ENCODE assay signal across 8 cellular contexts in genomic region chr7:106109521-106110237, GRCh38. TPM values are rescaled to one million over a fixed set of nuclear protein-coding genes. Genes with fewer than 3 reads are reported as not detected.
A peak's percentile ranks its signal among the peaks of the same experiment; 100 is the strongest.
DNase-seq lines count a peak whose midpoint lies in the region; ATAC-seq and TF ChIP-seq lines count a peak whose summit lies in the region.

No MANE protein-coding gene starts in this region.

- ATAC-seq in GM18502 (IDR thresholded peaks at IDR 0.05; ENCODE audit: poor library complexity, unreplicated experiment), result no peak

- TF ChIP-seq CTCF in DOHH2 (IDR thresholded peaks at IDR 0.05; ENCODE audit: low read depth, low read length, poor library complexity, severe bottlenecking), result no peak
- no peak for TF ChIP-seq CTCF in NB4 (IDR thresholded peaks at IDR 0.05; ENCODE audit: low read depth, low read length)
- no peak for TF ChIP-seq CTCF in epithelial cell of esophagus (IDR thresholded peaks at IDR 0.05; ENCODE audit: insufficient read depth, low read depth, low read length, missing control alignments)

- H3K9me3 ChIP-seq in DOHH2 (ENCODE audit: control insufficient read depth, insufficient read depth, low read length), result no peaks in the 10 kb centered on the region

- H3K4me1 ChIP-seq in DOHH2 (ENCODE audit: control insufficient read depth, low read length), result peaks cover 78% of the 10 kb centered on the region
- H3K4me1 ChIP-seq in rectal smooth muscle tissue (ENCODE audit: control insufficient read depth, insufficient read depth, low read length), result peaks cover 20% of the 10 kb centered on the region

- H3K36me3 ChIP-seq in DOHH2 (ENCODE audit: control insufficient read depth, low read length), result peaks cover 72% of the 10 kb centered on the region
- no peaks in the 10 kb centered on the region for H3K36me3 ChIP-seq in rectal smooth muscle tissue (ENCODE audit: control insufficient read depth, insufficient read depth, low read length)

- H3K9me2 ChIP-seq in DOHH2 (replicated peaks; ENCODE audit: control insufficient read depth, low read length), result no peaks in the 10 kb centered on the region

- peaks cover 86% of the 10 kb centered on the region for H3K79me2 ChIP-seq in DOHH2 (ENCODE audit: control insufficient read depth, low read length)

- TF ChIP-seq POLR2A in NB4 (IDR thresholded peaks at IDR 0.05; ENCODE audit: extremely low read depth, insufficient read length), result no peak

- DNase-seq in NB4 (ENCODE audit: low read depth) (no peak), epithelial cell of esophagus (ENCODE audit: low read depth) (no peak), H4 (ENCODE audit: low spot score) (no peak), activated gamma-delta T cell treated with Interleukin-2 at 50 U/mL for 16 hours (no peak), COLO829 (ENCODE audit: low spot score) (no peak)

- no peaks in the 10 kb centered on the region for H3K27me3 ChIP-seq in DOHH2 (ENCODE audit: control insufficient read depth, low read length)
- H3K27me3 ChIP-seq in rectal smooth muscle tissue (ENCODE audit: control insufficient read depth, insufficient read depth, low read length), result no peaks in the 10 kb centered on the region

- H3K9ac ChIP-seq in rectal smooth muscle tissue (ENCODE audit: low read length), result no peak overlapping the region

- H3K27ac ChIP-seq in DOHH2 (ENCODE audit: low read depth, low read length) (peak overlapping the region; percentile 88), rectal smooth muscle tissue (ENCODE audit: low read depth, low read length) (no peak overlapping the region)

- H3K4me2 ChIP-seq in DOHH2 (ENCODE audit: low read length), result peak overlapping the region; percentile 85

- H3F3A ChIP-seq in DOHH2 (ENCODE audit: control insufficient read depth, insufficient read depth), result peaks cover 34% of the 10 kb centered on the region

- H3K4me3 ChIP-seq in DOHH2 (ENCODE audit: low read length) (peak overlapping the region; percentile 81), NB4 (ENCODE audit: low read depth, low read length) (peak overlapping the region; percentile 90), epithelial cell of esophagus (ENCODE audit: low read length) (peak overlapping the region; percentile 82), rectal smooth muscle tissue (ENCODE audit: low read length) (peak overlapping the region; percentile 32)

- peaks cover 29% of the 10 kb centered on the region for H4K20me1 ChIP-seq in DOHH2 (ENCODE audit: control insufficient read depth, insufficient read depth, low read depth, low read length)

RNA-seq across cellular contexts. Expression of gene SYPL1, which starts 2.4 kb away (rescaled TPM):
- 57.8 and 65.2 TPM in 2 replicates for total RNA-seq in H4 (2014; rRNA removed; shearing (Covaris generic))

Comparison
In these comparisons a context has a peak if more than half of its experiments do, and no peak if none do; other contexts are left out.
1. H3K4me3 ChIP-seq: peak in every context shown above with its lines; median percentile 90 in NB4; 82 in epithelial cell of esophagus; 81 in DOHH2; 32 in rectal smooth muscle tissue.